ENCODE assay signal across 11 cellular contexts in genomic region chr1:159937014-159937750, GRCh38. TPM values are rescaled to one million over a fixed set of nuclear protein-coding genes. Genes with fewer than 3 reads are reported as not detected.
DNase-seq lines count a peak whose midpoint lies in the region; ATAC-seq and TF ChIP-seq lines count a peak whose summit lies in the region.
"Had no signal": no experiment of that assay in that cellular context is flagged by ENCODE, and none has a peak within 500 bp of the region (broad histone marks: within the 10 kb centered on the region; RNA-seq: fewer than 3 reads in every experiment).

No MANE protein-coding gene starts in this region.

- no peak for ATAC-seq in GM18861 (IDR thresholded peaks at IDR 0.05; ENCODE audit: unreplicated experiment)
- no peak for ATAC-seq in HG03457 (IDR thresholded peaks at IDR 0.05; ENCODE audit: unreplicated experiment)

- peak overlapping the region in 1 of 5 experiments; percentile 47 for H3K4me3 Mint-ChIP-seq in brain
- peak overlapping the region; percentile 6 for H3K4me3 Mint-ChIP-seq in progenitor cell of endocrine pancreas (ENCODE audit: low read depth)
- H3K4me3 Mint-ChIP-seq: nephron had no signal

- TF ChIP-seq CTCF in brain (conservative IDR thresholded peaks at IDR 0.05) (no peak), progenitor cell of endocrine pancreas (IDR thresholded peaks at IDR 0.05; ENCODE audit: unreplicated experiment) (no peak), uterus (IDR thresholded peaks at IDR 0.05) (no peak)

- H3K4me3 ChIP-seq in uterus: no peak overlapping the region
- H3K4me3 ChIP-seq: dorsolateral prefrontal cortex had no signal

- no peak for TF ChIP-seq POLR2A in uterus (IDR thresholded peaks at IDR 0.05)

- no peak overlapping the region for H3K27ac ChIP-seq in uterus
- H3K27ac ChIP-seq: dorsolateral prefrontal cortex had no signal

- H3K27me3 ChIP-seq in uterus: no peaks in the 10 kb centered on the region

- peak; percentile 30 for DNase-seq in NCI-H2107 treated with DMSO at 0.1 percent for 48 hours (lab: John Stamatoyannopoulos, UW; ENCODE audit: unreplicated experiment)
- no peak for DNase-seq in NCI-H2107 (lab: John Stamatoyannopoulos, UW)
- DNase-seq in NCI-H69 (lab: John Stamatoyannopoulos, UW): peak; percentile 94
- DNase-seq in progenitor cell of endocrine pancreas (ENCODE audit: low spot score, unreplicated experiment): no peak
- DNase-seq in uterus: no peak

- H3K4me1 ChIP-seq in uterus: no peaks in the 10 kb centered on the region

- H3K27ac Mint-ChIP-seq in brain (peak overlapping the region; percentile 21 to 90 (median 33)), progenitor cell of endocrine pancreas (no peak overlapping the region)
- H3K27ac Mint-ChIP-seq: nephron had no signal

- no peaks in the 10 kb centered on the region for H3K27me3 Mint-ChIP-seq in brain
- H3K27me3 Mint-ChIP-seq in progenitor cell of endocrine pancreas: no peaks in the 10 kb centered on the region

- no peaks in the 10 kb centered on the region for H3K9me3 ChIP-seq in uterus

- intact Hi-C loops in uterus (cut with DNase I; ENCODE audit: low total_unique reads): no loop called here

- H3K9me3 Mint-ChIP-seq in brain (no peaks in the 10 kb centered on the region), progenitor cell of endocrine pancreas (ENCODE audit: low read depth) (no peaks in the 10 kb centered on the region)
- H3K9me3 Mint-ChIP-seq: nephron had no signal

- H3K36me3 ChIP-seq in uterus: no peaks in the 10 kb centered on the region

- peaks cover 5% of the 10 kb centered on the region for H3K36me3 Mint-ChIP-seq in brain
- peaks cover 37% of the 10 kb centered on the region for H3K36me3 Mint-ChIP-seq in progenitor cell of endocrine pancreas (ENCODE audit: insufficient read depth)

- H3K4me1 Mint-ChIP-seq in brain (peaks cover 52% of the 10 kb centered on the region), progenitor cell of endocrine pancreas (ENCODE audit: low read depth) (peaks cover 41% of the 10 kb centered on the region)

RNA-seq across cellular contexts. Expression of gene IGSF9, which starts 8.2 kb away (rescaled TPM):
- 43.9 TPM for polyA plus RNA-seq in brain (ENCODE audit: insufficient read depth, low read depth, low replicate concordance)
- total RNA-seq in progenitor cell of endocrine pancreas (68.2 and 68.6 TPM in 2 replicates), uterus (1 to 10 TPM in 2 of 4 donors, under 1 TPM in 1, not detected in 1; 0.29 to 6.2 (median 1.2) TPM)
- total RNA-seq: RPMI7951 had no signal

RNA-seq across cellular contexts. Expression of gene TAGLN2, which starts 11.9 kb away (rescaled TPM):
- 825 TPM for polyA plus RNA-seq in brain (ENCODE audit: insufficient read depth, low read depth, low replicate concordance)
- total RNA-seq in progenitor cell of endocrine pancreas (153 and 159 TPM in 2 replicates), uterus (100 to 1,000 TPM; 113 to 246 (median 197) TPM)

RNA-seq across cellular contexts. Expression of gene SLAMF9, which starts 16.9 kb away (rescaled TPM):
- polyA plus RNA-seq in brain (ENCODE audit: insufficient read depth, low read depth, low replicate concordance): not detected
- not detected in 2 replicates for total RNA-seq in progenitor cell of endocrine pancreas
- not detected for total RNA-seq in uterus

RNA-seq across cellular contexts. Expression of gene CFAP45, which starts 37.2 kb away (rescaled TPM):
- 0.98 TPM for polyA plus RNA-seq in brain (ENCODE audit: insufficient read depth, low read depth, low replicate concordance)
- total RNA-seq in progenitor cell of endocrine pancreas (0.74 and 1.0 TPM in 2 replicates), uterus (1 to 10 TPM in 2 of 4 donors, under 1 TPM in 1, not detected in 1; 0.97 to 3.6 (median 1.8) TPM)

Comparison
In these comparisons a context has a peak if more than half of its experiments do, and no peak if none do; other contexts are left out.
1. DNase-seq: peak in NCI-H2107 treated with DMSO at 0.1 percent for 48 hours (single experiment) and NCI-H69 (single experiment); none in NCI-H2107 (single experiment), progenitor cell of endocrine pancreas (single experiment) and uterus (0 of 2).